1 cellular context compared by ENCODE assay signal in genomic region chr10:125209591-125210373, GRCh38.
TF ChIP-seq lines count a peak whose summit lies in the region.

No MANE protein-coding gene starts in this region.

TF ChIP-seq in GM23338, 12 proteins besides CTCF, POLR2A, EP300 and RAD21 (continued from another document):
- no peak for TF ChIP-seq ETS1 (IDR thresholded peaks at IDR 0.05)
- TF ChIP-seq ZNF114 (CRISPR knock-in tag; IDR thresholded peaks at IDR 0.05), result no peak
- TF ChIP-seq NANOG (IDR thresholded peaks at IDR 0.05; ENCODE audit: borderline replicate concordance), result no peak
- TF ChIP-seq REST (IDR thresholded peaks at IDR 0.05; ENCODE audit: unreplicated experiment), result no peak
